Comparison of ENCODE assay signal across 21 cellular contexts in genomic region chr9:89550516-89550915, GRCh38. TPM values are rescaled to one million over a fixed set of nuclear protein-coding genes. Genes with fewer than 3 reads are reported as not detected.
"Had no signal": no experiment of that assay in that cellular context is flagged by ENCODE, and none has a peak within 500 bp of the region (broad histone marks: within the 10 kb centered on the region; RNA-seq: fewer than 3 reads in every experiment).

No MANE protein-coding gene starts in this region.

- H3K9me3 ChIP-seq: adrenal gland, vagina had no signal

- H3K4me3 ChIP-seq: adrenal gland, esophagus muscularis mucosa, hepatocyte, mucosa of descending colon, vagina had no signal

- DNase-seq: activated B cell treated with CpG ODN at 0.5 μM for 24 hours; activated CD4-positive, alpha-beta T cell treated with anti-CD3 and anti-CD28 coated beads for 36 hours; activated CD4-positive, alpha-beta T cell treated with anti-CD3 and anti-CD28 coated beads, Interleukin-2, amount 50 U/mL, for 4 hours; activated gamma-delta T cell treated with Interleukin-2 at 50 U/mL for 16 hours; activated T-cell treated with anti-CD3 and anti-CD28 coated beads, Interleukin-2, amount 50 U/mL, for 1 hour; central memory CD4-positive, alpha-beta T cell; dermis blood vessel endothelial cell; effector memory CD4-positive, alpha-beta T cell; glutamatergic neuron; mesenchymal stem cell; mucosa of descending colon; occipital lobe; small intestine; stimulated activated CD4-positive, alpha-beta T cell treated with anti-CD3 and anti-CD28 coated beads, Interleukin-2, amount 100 ng/mL, for 24 hours had no signal

- H3K27me3 Mint-ChIP-seq: activated CD4-positive, alpha-beta T cell treated with anti-CD3 and anti-CD28 coated beads for 36 hours; activated naive CD8-positive, alpha-beta T cell had no signal

- H3K27me3 ChIP-seq: adrenal gland, esophagus muscularis mucosa, hepatocyte, vagina had no signal

- H3K4me1 ChIP-seq: adrenal gland had no signal

- H3K36me3 Mint-ChIP-seq: stimulated activated effector memory CD8-positive, alpha-beta T cell treated with anti-CD3 and anti-CD28 coated beads, Interleukin-12 subunit alpha, Interleukin-12 subunit beta, amount 100 ng/mL, for 72 hours; type B pancreatic cell had no signal

- H3K4me3 Mint-ChIP-seq: activated B cell treated with CpG ODN at 0.5 μM for 24 hours; activated CD4-positive, alpha-beta T cell treated with anti-CD3 and anti-CD28 coated beads for 36 hours; activated naive CD8-positive, alpha-beta T cell; stimulated activated effector memory CD8-positive, alpha-beta T cell treated with anti-CD3 and anti-CD28 coated beads, Interleukin-12 subunit alpha, Interleukin-12 subunit beta, amount 100 ng/mL, for 72 hours; type B pancreatic cell had no signal

- H3K36me3 ChIP-seq: adrenal gland, esophagus muscularis mucosa, vagina had no signal

- H3K27ac ChIP-seq: adrenal gland, esophagus muscularis mucosa, hepatocyte, vagina had no signal

- H3K27ac Mint-ChIP-seq: activated B cell treated with CpG ODN at 0.5 μM for 24 hours; activated CD4-positive, alpha-beta T cell treated with anti-CD3 and anti-CD28 coated beads for 36 hours; stimulated activated effector memory CD8-positive, alpha-beta T cell treated with anti-CD3 and anti-CD28 coated beads, Interleukin-12 subunit alpha, Interleukin-12 subunit beta, amount 100 ng/mL, for 72 hours; type B pancreatic cell had no signal

RNA-seq across cellular contexts. Expression of gene GADD45G, which starts 54.3 kb away (rescaled TPM):
- total RNA-seq: dermis blood vessel endothelial cell had no signal
